ENCODE assay signal across 1 cellular context in the genomic region with DNA sequence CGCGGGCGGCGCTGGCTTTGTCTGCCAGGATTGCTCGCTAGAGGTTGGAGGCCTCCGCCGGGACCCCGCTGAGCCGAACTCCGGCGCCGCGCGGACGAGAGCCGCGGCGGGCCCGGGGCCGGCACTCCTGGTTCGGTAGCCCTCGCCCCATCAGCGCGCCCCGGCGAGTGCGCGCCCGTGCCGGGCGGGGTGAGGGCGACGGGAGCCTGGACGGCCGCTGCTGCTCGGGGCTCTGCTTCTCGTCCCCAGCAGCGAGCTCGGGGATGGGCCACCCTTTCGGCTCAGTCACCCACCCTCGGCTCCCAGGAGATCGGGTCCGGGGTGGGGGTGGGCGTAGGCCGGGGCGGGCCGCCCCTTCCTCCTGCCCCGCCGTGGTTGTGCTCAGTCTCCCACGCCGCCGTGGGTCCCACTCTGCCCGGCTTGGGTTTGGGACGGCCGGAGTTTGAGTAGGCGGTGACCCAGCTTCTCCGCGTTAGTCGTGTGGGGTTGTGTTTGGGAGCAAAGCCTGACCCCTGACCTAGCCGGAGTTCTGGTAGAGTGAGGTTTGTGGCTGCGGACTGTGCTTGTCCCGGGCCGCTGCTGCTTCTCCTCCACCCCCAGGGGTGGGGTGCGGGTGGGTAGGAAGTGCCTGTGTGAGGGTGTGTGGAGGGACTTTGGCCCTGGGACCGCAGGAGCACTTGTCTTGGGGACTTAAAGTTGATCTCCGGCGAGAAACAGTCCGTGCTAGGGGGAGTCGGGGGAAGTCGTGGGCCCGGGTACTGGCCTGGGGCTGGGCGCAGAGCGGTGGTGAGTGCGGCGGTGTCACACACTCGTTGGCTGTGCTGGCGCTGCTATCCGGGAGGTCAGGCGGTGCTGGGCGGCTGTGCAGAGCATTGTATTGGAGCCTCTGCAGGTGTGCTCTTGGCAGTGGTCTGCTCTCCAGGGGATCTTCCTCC.
TF ChIP-seq lines count a peak whose summit lies in the region.

No MANE protein-coding gene starts in this region.

TF ChIP-seq in K562, 482 proteins besides CTCF, POLR2A, EP300 and RAD21 (continued from another document and continues in another):
- TF ChIP-seq, protein P1, sequence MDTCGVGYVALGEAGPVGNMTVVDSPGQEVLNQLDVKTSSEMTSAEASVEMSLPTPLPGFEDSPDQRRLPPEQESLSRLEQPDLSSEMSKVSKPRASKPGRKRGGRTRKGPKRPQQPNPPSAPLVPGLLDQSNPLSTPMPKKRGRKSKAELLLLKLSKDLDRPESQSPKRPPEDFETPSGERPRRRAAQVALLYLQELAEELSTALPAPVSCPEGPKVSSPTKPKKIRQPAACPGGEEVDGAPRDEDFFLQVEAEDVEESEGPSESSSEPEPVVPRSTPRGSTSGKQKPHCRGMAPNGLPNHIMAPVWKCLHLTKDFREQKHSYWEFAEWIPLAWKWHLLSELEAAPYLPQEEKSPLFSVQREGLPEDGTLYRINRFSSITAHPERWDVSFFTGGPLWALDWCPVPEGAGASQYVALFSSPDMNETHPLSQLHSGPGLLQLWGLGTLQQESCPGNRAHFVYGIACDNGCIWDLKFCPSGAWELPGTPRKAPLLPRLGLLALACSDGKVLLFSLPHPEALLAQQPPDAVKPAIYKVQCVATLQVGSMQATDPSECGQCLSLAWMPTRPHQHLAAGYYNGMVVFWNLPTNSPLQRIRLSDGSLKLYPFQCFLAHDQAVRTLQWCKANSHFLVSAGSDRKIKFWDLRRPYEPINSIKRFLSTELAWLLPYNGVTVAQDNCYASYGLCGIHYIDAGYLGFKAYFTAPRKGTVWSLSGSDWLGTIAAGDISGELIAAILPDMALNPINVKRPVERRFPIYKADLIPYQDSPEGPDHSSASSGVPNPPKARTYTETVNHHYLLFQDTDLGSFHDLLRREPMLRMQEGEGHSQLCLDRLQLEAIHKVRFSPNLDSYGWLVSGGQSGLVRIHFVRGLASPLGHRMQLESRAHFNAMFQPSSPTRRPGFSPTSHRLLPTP (IDR thresholded peaks at IDR 0.05; ENCODE audit: borderline replicate concordance, extremely low read depth, insufficient read length): no peak
- TF ChIP-seq SMAD1 (IDR thresholded peaks at IDR 0.05; ENCODE audit: low read depth, low read length, partially characterized antibody): no peak
- TF ChIP-seq NCOA6 (IDR thresholded peaks at IDR 0.05): no peak
- no peak for TF ChIP-seq NFXL1 (CRISPR knock-in tag; IDR thresholded peaks at IDR 0.05)
- TF ChIP-seq PHF20 (IDR thresholded peaks at IDR 0.05; ENCODE audit: partially characterized antibody): no peak
- TF ChIP-seq FOXP1 (CRISPR knock-in tag; IDR thresholded peaks at IDR 0.05): no peak
- no peak for TF ChIP-seq SETDB1 (IDR thresholded peaks at IDR 0.05; ENCODE audit: low read length)
- TF ChIP-seq FOSL1 (tag; conservative IDR thresholded peaks at IDR 0.05): no peak
- no peak for TF ChIP-seq PRMT5 (CRISPR knock-in tag; IDR thresholded peaks at IDR 0.05)
- TF ChIP-seq, protein P2, sequence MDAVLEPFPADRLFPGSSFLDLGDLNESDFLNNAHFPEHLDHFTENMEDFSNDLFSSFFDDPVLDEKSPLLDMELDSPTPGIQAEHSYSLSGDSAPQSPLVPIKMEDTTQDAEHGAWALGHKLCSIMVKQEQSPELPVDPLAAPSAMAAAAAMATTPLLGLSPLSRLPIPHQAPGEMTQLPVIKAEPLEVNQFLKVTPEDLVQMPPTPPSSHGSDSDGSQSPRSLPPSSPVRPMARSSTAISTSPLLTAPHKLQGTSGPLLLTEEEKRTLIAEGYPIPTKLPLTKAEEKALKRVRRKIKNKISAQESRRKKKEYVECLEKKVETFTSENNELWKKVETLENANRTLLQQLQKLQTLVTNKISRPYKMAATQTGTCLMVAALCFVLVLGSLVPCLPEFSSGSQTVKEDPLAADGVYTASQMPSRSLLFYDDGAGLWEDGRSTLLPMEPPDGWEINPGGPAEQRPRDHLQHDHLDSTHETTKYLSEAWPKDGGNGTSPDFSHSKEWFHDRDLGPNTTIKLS (IDR thresholded peaks at IDR 0.05; ENCODE audit: borderline replicate concordance, low read depth): no peak
- peak; percentile 21 for TF ChIP-seq SAP30 (IDR thresholded peaks at IDR 0.05; ENCODE audit: borderline replicate concordance, insufficient read depth, low read depth, low read length, poor library complexity, severe bottlenecking)
- no peak for TF ChIP-seq CBX3 (IDR thresholded peaks at IDR 0.05; ENCODE audit: borderline replicate concordance in 1 of 2, low read length in 2 of 2)
- no peak for TF ChIP-seq HNRNPH1 (optimal IDR thresholded peaks at IDR 0.05; ENCODE audit: low read depth, low read length)
- TF ChIP-seq ZNF384 (IDR thresholded peaks at IDR 0.05; ENCODE audit: low read depth, low read length): no peak
- TF ChIP-seq XRCC3 (IDR thresholded peaks at IDR 0.05): no peak
- no peak for TF ChIP-seq ARHGAP35 (IDR thresholded peaks at IDR 0.05; ENCODE audit: partially characterized antibody)
- no peak for TF ChIP-seq CBX8 (IDR thresholded peaks at IDR 0.05; ENCODE audit: borderline replicate concordance, extremely low read depth, low read depth, low read length, poor library complexity, severe bottlenecking)
- peak; percentile 56 for TF ChIP-seq EGR1 (conservative IDR thresholded peaks at IDR 0.05)
- TF ChIP-seq BCL6 (CRISPR knock-in tag; IDR thresholded peaks at IDR 0.05): no peak
- no peak for TF ChIP-seq CBFA2T3 (IDR thresholded peaks at IDR 0.05)
- no peak for TF ChIP-seq MAFK (IDR thresholded peaks at IDR 0.05; ENCODE audit: low read length)
- TF ChIP-seq, protein P3, sequence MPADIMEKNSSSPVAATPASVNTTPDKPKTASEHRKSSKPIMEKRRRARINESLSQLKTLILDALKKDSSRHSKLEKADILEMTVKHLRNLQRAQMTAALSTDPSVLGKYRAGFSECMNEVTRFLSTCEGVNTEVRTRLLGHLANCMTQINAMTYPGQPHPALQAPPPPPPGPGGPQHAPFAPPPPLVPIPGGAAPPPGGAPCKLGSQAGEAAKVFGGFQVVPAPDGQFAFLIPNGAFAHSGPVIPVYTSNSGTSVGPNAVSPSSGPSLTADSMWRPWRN (IDR thresholded peaks at IDR 0.05; ENCODE audit: low read depth): no peak
- no peak for TF ChIP-seq ZNF316 (IDR thresholded peaks at IDR 0.05)
- TF ChIP-seq HNRNPK (IDR thresholded peaks at IDR 0.05; ENCODE audit: low read depth, low read length, poor library complexity, severe bottlenecking): no peak
- no peak for TF ChIP-seq COPS2 (conservative IDR thresholded peaks at IDR 0.05)
- no peak for TF ChIP-seq IFI16 (CRISPR knock-in tag; IDR thresholded peaks at IDR 0.05)
- no peak for TF ChIP-seq PCBP1 (IDR thresholded peaks at IDR 0.05; ENCODE audit: low read depth, low read length, poor library complexity, severe bottlenecking)
- TF ChIP-seq, protein P4, sequence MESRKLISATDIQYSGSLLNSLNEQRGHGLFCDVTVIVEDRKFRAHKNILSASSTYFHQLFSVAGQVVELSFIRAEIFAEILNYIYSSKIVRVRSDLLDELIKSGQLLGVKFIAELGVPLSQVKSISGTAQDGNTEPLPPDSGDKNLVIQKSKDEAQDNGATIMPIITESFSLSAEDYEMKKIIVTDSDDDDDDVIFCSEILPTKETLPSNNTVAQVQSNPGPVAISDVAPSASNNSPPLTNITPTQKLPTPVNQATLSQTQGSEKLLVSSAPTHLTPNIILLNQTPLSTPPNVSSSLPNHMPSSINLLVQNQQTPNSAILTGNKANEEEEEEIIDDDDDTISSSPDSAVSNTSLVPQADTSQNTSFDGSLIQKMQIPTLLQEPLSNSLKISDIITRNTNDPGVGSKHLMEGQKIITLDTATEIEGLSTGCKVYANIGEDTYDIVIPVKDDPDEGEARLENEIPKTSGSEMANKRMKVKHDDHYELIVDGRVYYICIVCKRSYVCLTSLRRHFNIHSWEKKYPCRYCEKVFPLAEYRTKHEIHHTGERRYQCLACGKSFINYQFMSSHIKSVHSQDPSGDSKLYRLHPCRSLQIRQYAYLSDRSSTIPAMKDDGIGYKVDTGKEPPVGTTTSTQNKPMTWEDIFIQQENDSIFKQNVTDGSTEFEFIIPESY (CRISPR knock-in tag; IDR thresholded peaks at IDR 0.05): no peak
- no peak for TF ChIP-seq LEF1 (IDR thresholded peaks at IDR 0.05)
- no peak for TF ChIP-seq ERF (CRISPR knock-in tag; IDR thresholded peaks at IDR 0.05)
- TF ChIP-seq BCOR (IDR thresholded peaks at IDR 0.05): 0 out of 2 replicates have a peak, but pooled peaks have one; percentile 15
- TF ChIP-seq U2AF2 (optimal IDR thresholded peaks at IDR 0.05; ENCODE audit: low read depth, low read length): no peak
- TF ChIP-seq, protein P5, sequence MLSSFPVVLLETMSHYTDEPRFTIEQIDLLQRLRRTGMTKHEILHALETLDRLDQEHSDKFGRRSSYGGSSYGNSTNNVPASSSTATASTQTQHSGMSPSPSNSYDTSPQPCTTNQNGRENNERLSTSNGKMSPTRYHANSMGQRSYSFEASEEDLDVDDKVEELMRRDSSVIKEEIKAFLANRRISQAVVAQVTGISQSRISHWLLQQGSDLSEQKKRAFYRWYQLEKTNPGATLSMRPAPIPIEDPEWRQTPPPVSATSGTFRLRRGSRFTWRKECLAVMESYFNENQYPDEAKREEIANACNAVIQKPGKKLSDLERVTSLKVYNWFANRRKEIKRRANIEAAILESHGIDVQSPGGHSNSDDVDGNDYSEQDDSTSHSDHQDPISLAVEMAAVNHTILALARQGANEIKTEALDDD (IDR thresholded peaks at IDR 0.05): no peak
- TF ChIP-seq FUS (optimal IDR thresholded peaks at IDR 0.05; ENCODE audit: low read depth, low read length): no peak
- TF ChIP-seq, protein P6, sequence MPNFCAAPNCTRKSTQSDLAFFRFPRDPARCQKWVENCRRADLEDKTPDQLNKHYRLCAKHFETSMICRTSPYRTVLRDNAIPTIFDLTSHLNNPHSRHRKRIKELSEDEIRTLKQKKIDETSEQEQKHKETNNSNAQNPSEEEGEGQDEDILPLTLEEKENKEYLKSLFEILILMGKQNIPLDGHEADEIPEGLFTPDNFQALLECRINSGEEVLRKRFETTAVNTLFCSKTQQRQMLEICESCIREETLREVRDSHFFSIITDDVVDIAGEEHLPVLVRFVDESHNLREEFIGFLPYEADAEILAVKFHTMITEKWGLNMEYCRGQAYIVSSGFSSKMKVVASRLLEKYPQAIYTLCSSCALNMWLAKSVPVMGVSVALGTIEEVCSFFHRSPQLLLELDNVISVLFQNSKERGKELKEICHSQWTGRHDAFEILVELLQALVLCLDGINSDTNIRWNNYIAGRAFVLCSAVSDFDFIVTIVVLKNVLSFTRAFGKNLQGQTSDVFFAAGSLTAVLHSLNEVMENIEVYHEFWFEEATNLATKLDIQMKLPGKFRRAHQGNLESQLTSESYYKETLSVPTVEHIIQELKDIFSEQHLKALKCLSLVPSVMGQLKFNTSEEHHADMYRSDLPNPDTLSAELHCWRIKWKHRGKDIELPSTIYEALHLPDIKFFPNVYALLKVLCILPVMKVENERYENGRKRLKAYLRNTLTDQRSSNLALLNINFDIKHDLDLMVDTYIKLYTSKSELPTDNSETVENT (CRISPR knock-in tag; IDR thresholded peaks at IDR 0.05): peak; percentile 54; the same call in 1 of the 2 replicates
- TF ChIP-seq SMARCC2 (IDR thresholded peaks at IDR 0.05; ENCODE audit: low read depth): no peak
- TF ChIP-seq MEF2A (IDR thresholded peaks at IDR 0.05; ENCODE audit: control insufficient read depth, low read depth, low read length): no peak
- no peak for TF ChIP-seq KLF6 (CRISPR knock-in tag; IDR thresholded peaks at IDR 0.05; ENCODE audit: borderline replicate concordance)
- TF ChIP-seq HDAC2 (IDR thresholded peaks at IDR 0.05): no peak
- TF ChIP-seq, protein P7, sequence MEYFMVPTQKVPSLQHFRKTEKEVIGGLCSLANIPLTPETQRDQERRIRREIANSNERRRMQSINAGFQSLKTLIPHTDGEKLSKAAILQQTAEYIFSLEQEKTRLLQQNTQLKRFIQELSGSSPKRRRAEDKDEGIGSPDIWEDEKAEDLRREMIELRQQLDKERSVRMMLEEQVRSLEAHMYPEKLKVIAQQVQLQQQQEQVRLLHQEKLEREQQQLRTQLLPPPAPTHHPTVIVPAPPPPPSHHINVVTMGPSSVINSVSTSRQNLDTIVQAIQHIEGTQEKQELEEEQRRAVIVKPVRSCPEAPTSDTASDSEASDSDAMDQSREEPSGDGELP (CRISPR knock-in tag; IDR thresholded peaks at IDR 0.05; ENCODE audit: borderline replicate concordance): peak; percentile 23; the same call in 1 of the 2 replicates
- no peak for TF ChIP-seq GATAD2A (IDR thresholded peaks at IDR 0.05)
- TF ChIP-seq TAF1 (IDR thresholded peaks at IDR 0.05; ENCODE audit: control insufficient read depth, extremely low read depth, insufficient read depth, low read length, severe bottlenecking): no peak
- TF ChIP-seq, protein P8, sequence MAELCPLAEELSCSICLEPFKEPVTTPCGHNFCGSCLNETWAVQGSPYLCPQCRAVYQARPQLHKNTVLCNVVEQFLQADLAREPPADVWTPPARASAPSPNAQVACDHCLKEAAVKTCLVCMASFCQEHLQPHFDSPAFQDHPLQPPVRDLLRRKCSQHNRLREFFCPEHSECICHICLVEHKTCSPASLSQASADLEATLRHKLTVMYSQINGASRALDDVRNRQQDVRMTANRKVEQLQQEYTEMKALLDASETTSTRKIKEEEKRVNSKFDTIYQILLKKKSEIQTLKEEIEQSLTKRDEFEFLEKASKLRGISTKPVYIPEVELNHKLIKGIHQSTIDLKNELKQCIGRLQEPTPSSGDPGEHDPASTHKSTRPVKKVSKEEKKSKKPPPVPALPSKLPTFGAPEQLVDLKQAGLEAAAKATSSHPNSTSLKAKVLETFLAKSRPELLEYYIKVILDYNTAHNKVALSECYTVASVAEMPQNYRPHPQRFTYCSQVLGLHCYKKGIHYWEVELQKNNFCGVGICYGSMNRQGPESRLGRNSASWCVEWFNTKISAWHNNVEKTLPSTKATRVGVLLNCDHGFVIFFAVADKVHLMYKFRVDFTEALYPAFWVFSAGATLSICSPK (IDR thresholded peaks at IDR 0.05; ENCODE audit: borderline replicate concordance): no peak
- TF ChIP-seq GABPA (tag; conservative IDR thresholded peaks at IDR 0.05; ENCODE audit: low read depth): 0 out of 2 replicates have a peak, but pooled peaks have one; percentile 4
- no peak for TF ChIP-seq TGIF2 (CRISPR knock-in tag; IDR thresholded peaks at IDR 0.05)
- TF ChIP-seq ILF3 (IDR thresholded peaks at IDR 0.05; ENCODE audit: borderline replicate concordance): no peak
- TF ChIP-seq, protein P9, sequence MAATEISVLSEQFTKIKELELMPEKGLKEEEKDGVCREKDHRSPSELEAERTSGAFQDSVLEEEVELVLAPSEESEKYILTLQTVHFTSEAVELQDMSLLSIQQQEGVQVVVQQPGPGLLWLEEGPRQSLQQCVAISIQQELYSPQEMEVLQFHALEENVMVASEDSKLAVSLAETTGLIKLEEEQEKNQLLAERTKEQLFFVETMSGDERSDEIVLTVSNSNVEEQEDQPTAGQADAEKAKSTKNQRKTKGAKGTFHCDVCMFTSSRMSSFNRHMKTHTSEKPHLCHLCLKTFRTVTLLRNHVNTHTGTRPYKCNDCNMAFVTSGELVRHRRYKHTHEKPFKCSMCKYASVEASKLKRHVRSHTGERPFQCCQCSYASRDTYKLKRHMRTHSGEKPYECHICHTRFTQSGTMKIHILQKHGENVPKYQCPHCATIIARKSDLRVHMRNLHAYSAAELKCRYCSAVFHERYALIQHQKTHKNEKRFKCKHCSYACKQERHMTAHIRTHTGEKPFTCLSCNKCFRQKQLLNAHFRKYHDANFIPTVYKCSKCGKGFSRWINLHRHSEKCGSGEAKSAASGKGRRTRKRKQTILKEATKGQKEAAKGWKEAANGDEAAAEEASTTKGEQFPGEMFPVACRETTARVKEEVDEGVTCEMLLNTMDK (IDR thresholded peaks at IDR 0.05; ENCODE audit: borderline replicate concordance, insufficient read depth, low read depth, low read length, poor library complexity, severe bottlenecking): no peak
- TF ChIP-seq CREB1 (IDR thresholded peaks at IDR 0.05): no peak
- TF ChIP-seq CREB1 (CRISPR knock-in tag; IDR thresholded peaks at IDR 0.05): no peak
- TF ChIP-seq FOXA3 (CRISPR knock-in tag; conservative IDR thresholded peaks at IDR 0.05 in 1 of 2, IDR thresholded peaks at IDR 0.05 in 1 of 2): no peak
